3 cellular contexts compared by ENCODE assay signal in the genomic region with DNA sequence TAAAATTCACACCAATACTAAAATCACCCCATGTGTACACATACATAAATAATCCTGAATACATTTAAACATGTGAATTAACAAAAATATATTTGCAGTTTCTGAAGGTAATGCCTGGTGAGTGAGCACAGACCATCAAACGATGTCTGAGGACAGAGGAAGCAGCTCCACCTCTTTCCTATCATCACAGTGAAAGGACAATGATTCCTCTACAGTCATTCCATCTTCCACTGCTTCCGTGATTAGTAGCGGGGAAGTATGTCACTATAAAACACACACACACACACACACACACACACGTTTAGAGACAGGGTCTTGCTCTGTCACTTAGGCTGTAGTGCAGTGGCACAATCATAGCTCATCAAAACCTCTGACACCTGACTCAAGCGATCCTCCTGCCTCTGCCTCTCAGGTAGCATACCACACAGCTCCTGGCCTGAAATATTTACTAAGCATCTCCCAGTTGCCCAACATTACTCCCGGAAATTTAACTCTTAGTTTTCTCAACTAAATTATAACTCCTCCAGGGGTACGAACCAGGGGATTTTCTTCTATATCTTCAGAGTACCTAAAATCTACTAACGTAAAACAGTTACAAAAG.
TF ChIP-seq lines count a peak whose summit lies in the region.

No MANE protein-coding gene starts in this region.

TF ChIP-seq in GM23338, 12 proteins besides CTCF, POLR2A, EP300 and RAD21 (continues in another document):
- TF ChIP-seq CREB1 (CRISPR knock-in tag; IDR thresholded peaks at IDR 0.05; ENCODE audit: low read depth), result no peak
- TF ChIP-seq, protein P1, sequence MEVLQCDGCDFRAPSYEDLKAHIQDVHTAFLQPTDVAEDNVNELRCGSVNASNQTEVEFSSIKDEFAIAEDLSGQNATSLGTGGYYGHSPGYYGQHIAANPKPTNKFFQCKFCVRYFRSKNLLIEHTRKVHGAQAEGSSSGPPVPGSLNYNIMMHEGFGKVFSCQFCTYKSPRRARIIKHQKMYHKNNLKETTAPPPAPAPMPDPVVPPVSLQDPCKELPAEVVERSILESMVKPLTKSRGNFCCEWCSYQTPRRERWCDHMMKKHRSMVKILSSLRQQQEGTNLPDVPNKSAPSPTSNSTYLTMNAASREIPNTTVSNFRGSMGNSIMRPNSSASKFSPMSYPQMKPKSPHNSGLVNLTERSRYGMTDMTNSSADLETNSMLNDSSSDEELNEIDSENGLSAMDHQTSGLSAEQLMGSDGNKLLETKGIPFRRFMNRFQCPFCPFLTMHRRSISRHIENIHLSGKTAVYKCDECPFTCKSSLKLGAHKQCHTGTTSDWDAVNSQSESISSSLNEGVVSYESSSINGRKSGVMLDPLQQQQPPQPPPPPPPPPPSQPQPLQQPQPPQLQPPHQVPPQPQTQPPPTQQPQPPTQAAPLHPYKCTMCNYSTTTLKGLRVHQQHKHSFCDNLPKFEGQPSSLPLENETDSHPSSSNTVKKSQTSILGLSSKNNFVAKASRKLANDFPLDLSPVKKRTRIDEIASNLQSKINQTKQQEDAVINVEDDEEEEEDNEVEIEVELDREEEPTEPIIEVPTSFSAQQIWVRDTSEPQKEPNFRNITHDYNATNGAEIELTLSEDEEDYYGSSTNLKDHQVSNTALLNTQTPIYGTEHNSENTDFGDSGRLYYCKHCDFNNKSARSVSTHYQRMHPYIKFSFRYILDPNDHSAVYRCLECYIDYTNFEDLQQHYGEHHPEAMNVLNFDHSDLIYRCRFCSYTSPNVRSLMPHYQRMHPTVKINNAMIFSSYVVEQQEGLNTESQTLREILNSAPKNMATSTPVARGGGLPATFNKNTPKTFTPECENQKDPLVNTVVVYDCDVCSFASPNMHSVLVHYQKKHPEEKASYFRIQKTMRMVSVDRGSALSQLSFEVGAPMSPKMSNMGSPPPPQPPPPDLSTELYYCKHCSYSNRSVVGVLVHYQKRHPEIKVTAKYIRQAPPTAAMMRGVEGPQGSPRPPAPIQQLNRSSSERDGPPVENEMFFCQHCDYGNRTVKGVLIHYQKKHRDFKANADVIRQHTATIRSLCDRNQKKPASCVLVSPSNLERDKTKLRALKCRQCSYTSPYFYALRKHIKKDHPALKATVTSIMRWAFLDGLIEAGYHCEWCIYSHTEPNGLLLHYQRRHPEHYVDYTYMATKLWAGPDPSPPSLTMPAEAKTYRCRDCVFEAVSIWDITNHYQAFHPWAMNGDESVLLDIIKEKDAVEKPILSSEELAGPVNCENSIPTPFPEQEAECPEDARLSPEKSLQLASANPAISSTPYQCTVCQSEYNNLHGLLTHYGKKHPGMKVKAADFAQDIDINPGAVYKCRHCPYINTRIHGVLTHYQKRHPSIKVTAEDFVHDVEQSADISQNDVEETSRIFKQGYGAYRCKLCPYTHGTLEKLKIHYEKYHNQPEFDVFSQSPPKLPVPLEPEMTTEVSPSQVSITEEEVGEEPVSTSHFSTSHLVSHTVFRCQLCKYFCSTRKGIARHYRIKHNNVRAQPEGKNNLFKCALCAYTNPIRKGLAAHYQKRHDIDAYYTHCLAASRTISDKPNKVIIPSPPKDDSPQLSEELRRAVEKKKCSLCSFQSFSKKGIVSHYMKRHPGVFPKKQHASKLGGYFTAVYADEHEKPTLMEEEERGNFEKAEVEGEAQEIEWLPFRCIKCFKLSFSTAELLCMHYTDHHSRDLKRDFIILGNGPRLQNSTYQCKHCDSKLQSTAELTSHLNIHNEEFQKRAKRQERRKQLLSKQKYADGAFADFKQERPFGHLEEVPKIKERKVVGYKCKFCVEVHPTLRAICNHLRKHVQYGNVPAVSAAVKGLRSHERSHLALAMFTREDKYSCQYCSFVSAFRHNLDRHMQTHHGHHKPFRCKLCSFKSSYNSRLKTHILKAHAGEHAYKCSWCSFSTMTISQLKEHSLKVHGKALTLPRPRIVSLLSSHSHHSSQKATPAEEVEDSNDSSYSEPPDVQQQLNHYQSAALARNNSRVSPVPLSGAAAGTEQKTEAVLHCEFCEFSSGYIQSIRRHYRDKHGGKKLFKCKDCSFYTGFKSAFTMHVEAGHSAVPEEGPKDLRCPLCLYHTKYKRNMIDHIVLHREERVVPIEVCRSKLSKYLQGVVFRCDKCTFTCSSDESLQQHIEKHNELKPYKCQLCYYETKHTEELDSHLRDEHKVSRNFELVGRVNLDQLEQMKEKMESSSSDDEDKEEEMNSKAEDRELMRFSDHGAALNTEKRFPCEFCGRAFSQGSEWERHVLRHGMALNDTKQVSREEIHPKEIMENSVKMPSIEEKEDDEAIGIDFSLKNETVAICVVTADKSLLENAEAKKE (CRISPR knock-in tag; IDR thresholded peaks at IDR 0.05), result no peak

TF ChIP-seq in K562, 482 proteins besides CTCF, POLR2A, EP300 and RAD21 (continues in another document):
- TF ChIP-seq, protein P2, sequence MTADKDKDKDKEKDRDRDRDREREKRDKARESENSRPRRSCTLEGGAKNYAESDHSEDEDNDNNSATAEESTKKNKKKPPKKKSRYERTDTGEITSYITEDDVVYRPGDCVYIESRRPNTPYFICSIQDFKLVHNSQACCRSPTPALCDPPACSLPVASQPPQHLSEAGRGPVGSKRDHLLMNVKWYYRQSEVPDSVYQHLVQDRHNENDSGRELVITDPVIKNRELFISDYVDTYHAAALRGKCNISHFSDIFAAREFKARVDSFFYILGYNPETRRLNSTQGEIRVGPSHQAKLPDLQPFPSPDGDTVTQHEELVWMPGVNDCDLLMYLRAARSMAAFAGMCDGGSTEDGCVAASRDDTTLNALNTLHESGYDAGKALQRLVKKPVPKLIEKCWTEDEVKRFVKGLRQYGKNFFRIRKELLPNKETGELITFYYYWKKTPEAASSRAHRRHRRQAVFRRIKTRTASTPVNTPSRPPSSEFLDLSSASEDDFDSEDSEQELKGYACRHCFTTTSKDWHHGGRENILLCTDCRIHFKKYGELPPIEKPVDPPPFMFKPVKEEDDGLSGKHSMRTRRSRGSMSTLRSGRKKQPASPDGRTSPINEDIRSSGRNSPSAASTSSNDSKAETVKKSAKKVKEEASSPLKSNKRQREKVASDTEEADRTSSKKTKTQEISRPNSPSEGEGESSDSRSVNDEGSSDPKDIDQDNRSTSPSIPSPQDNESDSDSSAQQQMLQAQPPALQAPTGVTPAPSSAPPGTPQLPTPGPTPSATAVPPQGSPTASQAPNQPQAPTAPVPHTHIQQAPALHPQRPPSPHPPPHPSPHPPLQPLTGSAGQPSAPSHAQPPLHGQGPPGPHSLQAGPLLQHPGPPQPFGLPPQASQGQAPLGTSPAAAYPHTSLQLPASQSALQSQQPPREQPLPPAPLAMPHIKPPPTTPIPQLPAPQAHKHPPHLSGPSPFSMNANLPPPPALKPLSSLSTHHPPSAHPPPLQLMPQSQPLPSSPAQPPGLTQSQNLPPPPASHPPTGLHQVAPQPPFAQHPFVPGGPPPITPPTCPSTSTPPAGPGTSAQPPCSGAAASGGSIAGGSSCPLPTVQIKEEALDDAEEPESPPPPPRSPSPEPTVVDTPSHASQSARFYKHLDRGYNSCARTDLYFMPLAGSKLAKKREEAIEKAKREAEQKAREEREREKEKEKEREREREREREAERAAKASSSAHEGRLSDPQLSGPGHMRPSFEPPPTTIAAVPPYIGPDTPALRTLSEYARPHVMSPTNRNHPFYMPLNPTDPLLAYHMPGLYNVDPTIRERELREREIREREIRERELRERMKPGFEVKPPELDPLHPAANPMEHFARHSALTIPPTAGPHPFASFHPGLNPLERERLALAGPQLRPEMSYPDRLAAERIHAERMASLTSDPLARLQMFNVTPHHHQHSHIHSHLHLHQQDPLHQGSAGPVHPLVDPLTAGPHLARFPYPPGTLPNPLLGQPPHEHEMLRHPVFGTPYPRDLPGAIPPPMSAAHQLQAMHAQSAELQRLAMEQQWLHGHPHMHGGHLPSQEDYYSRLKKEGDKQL (CRISPR knock-in tag; IDR thresholded peaks at IDR 0.05; ENCODE audit: borderline replicate concordance), result no peak
- TF ChIP-seq CBX8 (IDR thresholded peaks at IDR 0.05; ENCODE audit: borderline replicate concordance, extremely low read depth, low read depth, low read length, poor library complexity, severe bottlenecking) (no peak), PHTF2 (CRISPR knock-in tag; IDR thresholded peaks at IDR 0.05) (no peak), ZNF561 (CRISPR knock-in tag; conservative IDR thresholded peaks at IDR 0.05) (no peak), MCM3 (IDR thresholded peaks at IDR 0.05) (no peak), SMAD2 (IDR thresholded peaks at IDR 0.05; ENCODE audit: low read depth, low read length) (no peak), HMG20B (CRISPR knock-in tag; IDR thresholded peaks at IDR 0.05) (no peak)
- TF ChIP-seq, protein P3, sequence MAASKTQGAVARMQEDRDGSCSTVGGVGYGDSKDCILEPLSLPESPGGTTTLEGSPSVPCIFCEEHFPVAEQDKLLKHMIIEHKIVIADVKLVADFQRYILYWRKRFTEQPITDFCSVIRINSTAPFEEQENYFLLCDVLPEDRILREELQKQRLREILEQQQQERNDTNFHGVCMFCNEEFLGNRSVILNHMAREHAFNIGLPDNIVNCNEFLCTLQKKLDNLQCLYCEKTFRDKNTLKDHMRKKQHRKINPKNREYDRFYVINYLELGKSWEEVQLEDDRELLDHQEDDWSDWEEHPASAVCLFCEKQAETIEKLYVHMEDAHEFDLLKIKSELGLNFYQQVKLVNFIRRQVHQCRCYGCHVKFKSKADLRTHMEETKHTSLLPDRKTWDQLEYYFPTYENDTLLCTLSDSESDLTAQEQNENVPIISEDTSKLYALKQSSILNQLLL (CRISPR knock-in tag; IDR thresholded peaks at IDR 0.05; ENCODE audit: borderline replicate concordance), result no peak

TF ChIP-seq in HepG2, 621 proteins besides CTCF, POLR2A, EP300 and RAD21:
- no peak for TF ChIP-seq SP5 (CRISPR knock-in tag; IDR thresholded peaks at IDR 0.05; ENCODE audit: borderline replicate concordance, low read depth)
- no peak for TF ChIP-seq MAF1 (CRISPR knock-in tag; IDR thresholded peaks at IDR 0.05; ENCODE audit: borderline replicate concordance)
- peak; percentile 75 for TF ChIP-seq ZNF652 (CRISPR knock-in tag; IDR thresholded peaks at IDR 0.05; ENCODE audit: borderline replicate concordance, low read depth)
